In the genomic region with DNA sequence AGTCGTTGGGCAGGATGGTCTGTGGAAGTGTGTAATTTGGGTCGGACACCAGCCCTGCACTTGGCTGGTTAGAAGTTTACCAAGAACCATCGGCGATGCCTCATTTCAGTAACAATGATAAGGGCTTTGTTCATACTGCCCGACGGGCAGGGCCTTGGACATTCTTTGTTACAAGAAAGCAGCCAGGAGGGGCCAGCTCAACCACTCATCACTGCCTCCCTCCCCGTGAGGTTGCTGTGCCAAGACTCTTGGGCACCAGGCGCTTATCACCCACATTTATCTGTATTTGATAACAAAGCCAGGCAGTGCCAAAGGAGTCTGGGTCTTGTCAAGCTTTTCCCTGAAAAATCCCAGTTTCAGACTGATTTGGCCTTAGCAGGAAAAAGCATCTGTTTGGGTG, we compare ENCODE assay signal across 1 cellular context.
TF ChIP-seq lines count a peak whose summit lies in the region.

No MANE protein-coding gene starts in this region.

TF ChIP-seq in IMR-90, 13 proteins besides CTCF, POLR2A, EP300 and RAD21 (continued from another document):
- TF ChIP-seq MAZ (IDR thresholded peaks at IDR 0.05; ENCODE audit: borderline replicate concordance, low read depth, low read length) = no peak
